Comparison of ENCODE assay signal across 11 cellular contexts in the genomic region with DNA sequence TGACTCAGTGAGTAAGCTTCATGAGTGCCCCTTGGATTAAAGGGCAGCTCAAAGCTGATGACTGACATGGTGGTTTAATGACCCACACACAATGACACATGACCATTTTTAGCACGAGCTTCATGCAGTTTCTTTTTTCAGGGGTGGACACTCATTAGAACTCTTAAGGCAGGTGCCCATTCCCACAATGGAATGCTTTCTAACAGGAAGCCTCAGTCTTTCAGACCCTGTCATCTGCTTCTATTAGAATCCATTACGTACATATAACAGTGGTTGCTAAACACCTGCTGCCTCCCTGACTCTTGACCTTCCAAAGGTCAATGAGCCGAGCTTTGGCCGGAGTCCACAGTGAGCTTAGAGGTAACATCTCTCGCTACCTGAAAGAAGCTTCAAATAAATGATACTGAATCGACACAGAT. TPM values are rescaled to one million over a fixed set of nuclear protein-coding genes. Genes with fewer than 3 reads are reported as not detected.
DNase-seq lines count a peak whose midpoint lies in the region; ATAC-seq and TF ChIP-seq lines count a peak whose summit lies in the region.
"Had no signal": no experiment of that assay in that cellular context is flagged by ENCODE, and none has a peak within 500 bp of the region (broad histone marks: within the 10 kb centered on the region; RNA-seq: fewer than 3 reads in every experiment).

No MANE protein-coding gene starts in this region.

- no peaks in the 10 kb centered on the region for H3K27me3 Mint-ChIP-seq in T-cell
- H3K27me3 Mint-ChIP-seq: naive B cell had no signal

- H3K4me3 Mint-ChIP-seq in T-cell = no peak overlapping the region
- H3K4me3 Mint-ChIP-seq: naive B cell had no signal

- no peak overlapping the region for H3K27ac ChIP-seq in IMR-90 (ENCODE audit: insufficient read depth, low read length)
- H3K27ac ChIP-seq in stomach = peak overlapping the region in 4 of 5 donors; percentile 82 to 86 (median 83)

- H4K8ac ChIP-seq in IMR-90 (ENCODE audit: low read depth in 2 of 2, low read length in 2 of 2) = peak overlapping the region in 1 of 2 experiments; percentile 63; a peak in 1 of 4 replicates

- peaks cover 0 to 4% of the 10 kb centered on the region in 2 experiments; a peak in 1 of 4 replicates for H3K79me1 ChIP-seq in IMR-90 (ENCODE audit: low read depth in 1 of 2, low read length in 2 of 2)

- TF ChIP-seq EP300 in stomach (IDR thresholded peaks at IDR 0.05) = no peak

- peak overlapping the region; percentile 89; the same call in 1 of the 2 replicates for H2AK5ac ChIP-seq in IMR-90 (ENCODE audit: low read depth, low read length)

- H3K4me2 ChIP-seq in IMR-90 (ENCODE audit: low read depth, low read length) = peak overlapping the region; percentile 4; the same call in 1 of the 2 replicates

- no peaks in the 10 kb centered on the region for H3K9me3 ChIP-seq in IMR-90 (ENCODE audit: control insufficient read depth, insufficient read depth, low read length)
- no peaks in the 10 kb centered on the region for H3K9me3 ChIP-seq in stomach

- CTCF ChIA-PET in IMR-90 (lab: Yijun Ruan, JAX) (interaction anchor here (1.5 to 2.8 kb wide), 4 partner anchors 49 to 69 kb away, joined by 3 to 23 read pairs (median 9); no protein-coding TSS in a partner anchor), T-cell (lab: Charles Lee) (interaction anchor here (0.7 to 4.3 kb wide), 10 partner anchors 9 to 283 kb away, joined by 3 to 41 read pairs (median 5); a partner anchor contains a TSS)

- TF ChIP-seq POLR2A in IMR-90 (IDR thresholded peaks at IDR 0.05; ENCODE audit: low read depth, low read length) (no peak), stomach (IDR thresholded peaks at IDR 0.05) (no peak), erythroblast (IDR thresholded peaks at IDR 0.05; ENCODE audit: low read length) (no peak)

- no peaks in the 10 kb centered on the region for H3K9me3 Mint-ChIP-seq in T-cell
- H3K9me3 Mint-ChIP-seq: naive B cell had no signal

- POLR2A ChIA-PET in IMR-90 (lab: Charles Lee; ENCODE audit: unreplicated experiment) = interaction anchor here (0.5 to 0.9 kb wide), 2 partner anchors 67 to 80 kb away, joined by 3 to 4 read pairs; no protein-coding TSS in a partner anchor
- POLR2A ChIA-PET in T-cell (lab: Charles Lee) = interaction anchor here in 1 of 2 donors (0.6 kb wide), 2 partner anchors 250 to 848 kb away, joined by 4 read pairs; no protein-coding TSS in a partner anchor

- H2BK20ac ChIP-seq in IMR-90 (ENCODE audit: low read depth, low read length) = peak overlapping the region; percentile 89

- H3K4ac ChIP-seq in IMR-90 (ENCODE audit: low read depth, low read length) = peak overlapping the region; percentile 95

- H2AK9ac ChIP-seq in IMR-90 (replicated peaks; ENCODE audit: low read depth, low read length, poor library complexity) = no peak overlapping the region

- H3K4me1 ChIP-seq in IMR-90 (ENCODE audit: control insufficient read depth, insufficient read depth, low read length) (peaks cover 18% of the 10 kb centered on the region), stomach (peaks cover 0 to 36% (median 21%) of the 10 kb centered on the region in 4 donors)

- peaks cover 0 to 11% (median 2%) of the 10 kb centered on the region in 3 donors for H3K4me1 Mint-ChIP-seq in T-cell

- H2BK120ac ChIP-seq in IMR-90 (ENCODE audit: low read depth, low read length) = peak overlapping the region; percentile 94

- H3K27me3 ChIP-seq in IMR-90 (ENCODE audit: control insufficient read depth, insufficient read depth, low read length) (no peaks in the 10 kb centered on the region), stomach (no peaks in the 10 kb centered on the region)

- TF ChIP-seq RAD21 in IMR-90 (IDR thresholded peaks at IDR 0.05; ENCODE audit: low read length) = no peak

- peak overlapping the region; percentile 83; the same call in 1 of the 2 replicates for H3K14ac ChIP-seq in IMR-90 (replicated peaks; ENCODE audit: low read depth, low read length)

- no peak overlapping the region for H3K27ac Mint-ChIP-seq in T-cell

- ATAC-seq in IMR-90 (ENCODE audit: low read depth) (no peak), T-cell (replicated peaks in 1 of 4) (no peak), GM21717 (IDR thresholded peaks at IDR 0.05; ENCODE audit: unreplicated experiment) (no peak)

- dilution Hi-C loops in IMR-90 (cut with HindIII; ENCODE audit: low sequenced_read_pairs, unreplicated experiment) = no loop called here

- peak overlapping the region; percentile 40; the same call in 1 of the 3 replicates for H2BK15ac ChIP-seq in IMR-90 (ENCODE audit: low read depth, low read length)

- H3K36me3 ChIP-seq in IMR-90 (ENCODE audit: control insufficient read depth, insufficient read depth, low read length) (no peaks in the 10 kb centered on the region), stomach (no peaks in the 10 kb centered on the region)

- H3K36me3 Mint-ChIP-seq in T-cell = no peaks in the 10 kb centered on the region
- H3K36me3 Mint-ChIP-seq: naive B cell had no signal

- H2AFZ ChIP-seq in IMR-90 (replicated peaks; ENCODE audit: low read length, poor library complexity) = no peak overlapping the region

- H3K9ac ChIP-seq in IMR-90 (ENCODE audit: low read depth, low read length) = no peak overlapping the region

- H3K23ac ChIP-seq in IMR-90 (ENCODE audit: low read depth, low read length) = peak overlapping the region; percentile 38; the same call in 1 of the 2 replicates

- H2BK5ac ChIP-seq in IMR-90 (ENCODE audit: low read depth, low read length, poor library complexity, severe bottlenecking) = no peak overlapping the region

- H3K9me1 ChIP-seq in IMR-90 (ENCODE audit: insufficient read depth, low read length) = peaks cover 12% of the 10 kb centered on the region; the same call in 1 of the 2 replicates

- WGBS in IMR-90 (ENCODE audit: extremely low coverage in 2 of 2, insufficient read length in 1 of 2), 2 experiments = 83% methylated on average over 1 of the region's 6 CpGs; no CpG with 5 or more reads in 1 of the 2 experiments
- WGBS in stomach, 5 donors = 51 to 69% (median 56%) methylated on average over 6 of the region's 6 CpGs

- 0 out of 2 replicates have a peak overlapping the region, but pooled peaks have one; percentile 14 for H3K18ac ChIP-seq in IMR-90 (ENCODE audit: low read depth, low read length)

- H4K91ac ChIP-seq in IMR-90 (ENCODE audit: insufficient read depth, low read depth, low read length) = peak overlapping the region; percentile 56; the same call in 1 of the 2 replicates

- no peak overlapping the region for H3K56ac ChIP-seq in IMR-90 (ENCODE audit: extremely low read depth, insufficient read depth, low read length)

- no peak overlapping the region; the same call in 1 of the 2 replicates for H4K5ac ChIP-seq in IMR-90 (ENCODE audit: low read depth, low read length)

- in situ Hi-C loops in IMR-90 (cut with MboI; ENCODE audit: low sequenced_read_pairs) = no loop called here

- TF ChIP-seq CTCF in IMR-90 (conservative IDR thresholded peaks at IDR 0.05; ENCODE audit: low read depth, low read length) (no peak), stomach (IDR thresholded peaks at IDR 0.05) (no peak)

- no TSS peak for BruUV-seq in IMR-90 (replicated peaks; lab: Mats Ljungman, UMichigan)

- intact Hi-C loops in IMR-90 (cut with micrococcal nuclease) = no loop called here
- intact Hi-C loops in stomach (cut with DNase I; ENCODE audit: low total_unique reads) = no loop called here

- DNase-seq in IMR-90 (peak; percentile 76), SW 1271 (lab: John Stamatoyannopoulos, UW) (peak; percentile 14 to 47), iris pigment epithelial cell (ENCODE audit: low read depth) (peak; percentile 28), stomach (no peak), erythroblast (lab: John Stamatoyannopoulos, UW) (no peak), inferior parietal cortex (ENCODE audit: extremely low spot score) (no peak), T-cell (no peak)
- DNase-seq: activated naive CD4-positive, alpha-beta T cell treated with anti-CD3 and anti-CD28 coated beads, Interleukin-2, amount 50 U/mL, for 16 hours; KBM-7; naive B cell had no signal

- no peak overlapping the region for H3K4me3 ChIP-seq in IMR-90 (ENCODE audit: insufficient read depth, low read depth, low read length)
- H3K4me3 ChIP-seq in stomach = no peak overlapping the region

- H4K20me1 ChIP-seq in IMR-90 (ENCODE audit: insufficient read depth, low read length) = no peaks in the 10 kb centered on the region

TF ChIP-seq in IMR-90, 13 proteins besides CTCF, POLR2A, EP300 and RAD21:
- TF ChIP-seq FOS (IDR thresholded peaks at IDR 0.05; ENCODE audit: low read depth, low read length) = peak; percentile 61; the same call in 1 of the 2 replicates
- TF ChIP-seq MXI1 (IDR thresholded peaks at IDR 0.05; ENCODE audit: borderline replicate concordance, low read depth, low read length) = no peak
- TF ChIP-seq RFX5 (IDR thresholded peaks at IDR 0.05; ENCODE audit: low read depth, low read length) = no peak
- TF ChIP-seq RCOR1 (IDR thresholded peaks at IDR 0.05; ENCODE audit: insufficient replicate concordance, low read length) = peak; percentile 39
- TF ChIP-seq MAFK (IDR thresholded peaks at IDR 0.05; ENCODE audit: low read depth, low read length) = no peak
- no peak for TF ChIP-seq CHD1 (IDR thresholded peaks at IDR 0.05; ENCODE audit: low read depth, low read length)
- TF ChIP-seq, protein P1, sequence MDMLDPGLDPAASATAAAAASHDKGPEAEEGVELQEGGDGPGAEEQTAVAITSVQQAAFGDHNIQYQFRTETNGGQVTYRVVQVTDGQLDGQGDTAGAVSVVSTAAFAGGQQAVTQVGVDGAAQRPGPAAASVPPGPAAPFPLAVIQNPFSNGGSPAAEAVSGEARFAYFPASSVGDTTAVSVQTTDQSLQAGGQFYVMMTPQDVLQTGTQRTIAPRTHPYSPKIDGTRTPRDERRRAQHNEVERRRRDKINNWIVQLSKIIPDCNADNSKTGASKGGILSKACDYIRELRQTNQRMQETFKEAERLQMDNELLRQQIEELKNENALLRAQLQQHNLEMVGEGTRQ (IDR thresholded peaks at IDR 0.05; ENCODE audit: low read depth, low read length) = peak; percentile 11; the same call in 1 of the 2 replicates

RNA-seq across cellular contexts. Expression of a gene that starts 27.4 kb away (rescaled TPM):
- total RNA-seq in IMR-90 (2012; rRNA removed) (0.18 and 0.28 TPM in 2 replicates), stomach (1 to 10 TPM in 1 of 5 donors, not detected in 4; 2.0 TPM), T-cell (not detected)
- polyA plus RNA-seq in IMR-90 (2012; rRNA removed) (0.07 and 0.55 TPM in 2 replicates), stomach (under 1 TPM in 2 of 3 donors, not detected in 1; 0.28 to 0.37 TPM)
- polyA plus RNA-seq in IMR-90 (2012; cell fraction: cytosol; rRNA removed) = 0.08 TPM in 1 of 2 replicates, not detected in the other
- polyA plus RNA-seq in IMR-90 (2012; cell fraction: nucleus; rRNA removed; ENCODE audit: low replicate concordance) = 0.17 and 1.3 TPM in 2 replicates

RNA-seq across cellular contexts. Expression of a gene that starts 47.3 kb away (rescaled TPM):
- 16.7 and 23.1 TPM in 2 replicates for total RNA-seq in IMR-90 (2012; rRNA removed)
- 7.1 and 9.3 TPM in 2 replicates for polyA plus RNA-seq in IMR-90 (2012; rRNA removed)
- polyA plus RNA-seq in IMR-90 (2012; cell fraction: cytosol; rRNA removed) = 2.5 and 2.8 TPM in 2 replicates
- polyA plus RNA-seq in IMR-90 (2012; cell fraction: nucleus; rRNA removed; ENCODE audit: low replicate concordance) = 1.5 and 3.4 TPM in 2 replicates
- total RNA-seq in stomach = 10 to 100 TPM in 4 of 5 donors, 1 to 10 TPM in 1; 1.8 to 84.9 (median 21.4) TPM
- 10 to 100 TPM in 1 of 3 donors, 1 to 10 TPM in 2; 4.2 to 15.0 (median 6.6) TPM for polyA plus RNA-seq in stomach
- 1 to 10 TPM; 1.6 to 2.4 (median 2.0) TPM for total RNA-seq in T-cell

Comparison
In these comparisons a context has a peak if more than half of its experiments do, and no peak if none do; other contexts are left out.
1. DNase-seq: peak in IMR-90 (single experiment), SW 1271 (2 of 2) and iris pigment epithelial cell (single experiment); none in stomach (single experiment), erythroblast (0 of 2), inferior parietal cortex (single experiment) and T-cell (0 of 34).